Comparison of ENCODE assay signal across 1 cellular context in genomic region chr7:134920026-134920758, GRCh38.
A peak's percentile ranks its signal among the peaks of the same experiment; 100 is the strongest.
TF ChIP-seq lines count a peak whose summit lies in the region.

No MANE protein-coding gene starts in this region.

TF ChIP-seq in GM12878, 131 proteins besides CTCF, POLR2A, EP300 and RAD21 (continued from another document):
- TF ChIP-seq CEBPZ (IDR thresholded peaks at IDR 0.05; ENCODE audit: low read depth, low read length) (no peak), ZBTB33 (IDR thresholded peaks at IDR 0.05) (no peak), SRF (IDR thresholded peaks at IDR 0.05; ENCODE audit: low read depth in 2 of 2, low read length in 2 of 2) (no peak), ETV6 (conservative IDR thresholded peaks at IDR 0.05 in 1 of 2, IDR thresholded peaks at IDR 0.05 in 1 of 2; ENCODE audit: borderline replicate concordance in 1 of 2, low read depth in 1 of 2) (peak in 1 of 2 experiments; percentile 32; a peak in 1 of 4 replicates), FOXM1 (IDR thresholded peaks at IDR 0.05; ENCODE audit: low read depth, low read length) (peak; percentile 51; the same call in 1 of the 2 replicates), IRF4 (IDR thresholded peaks at IDR 0.05; ENCODE audit: low read depth, low read length) (peak; percentile 75; the same call in 1 of the 2 replicates), MLLT1 (IDR thresholded peaks at IDR 0.05) (no peak), ZNF274 (IDR thresholded peaks at IDR 0.05; ENCODE audit: insufficient read depth, insufficient read length) (no peak), E2F8 (IDR thresholded peaks at IDR 0.05; ENCODE audit: low read depth, partially characterized antibody) (no peak), JUND (IDR thresholded peaks at IDR 0.05; ENCODE audit: low read depth, low read length) (no peak), ZNF622 (IDR thresholded peaks at IDR 0.05) (no peak), TCF12 (IDR thresholded peaks at IDR 0.05; ENCODE audit: low read depth, low read length) (no peak), MTA3 (IDR thresholded peaks at IDR 0.05; ENCODE audit: borderline replicate concordance, low read length) (no peak), POU2F2 (IDR thresholded peaks at IDR 0.05; ENCODE audit: borderline replicate concordance, low read depth, low read length) (no peak), ZNF24 (IDR thresholded peaks at IDR 0.05) (no peak), MEF2A (IDR thresholded peaks at IDR 0.05; ENCODE audit: insufficient read depth, low read depth, low read length) (no peak), DPF2 (IDR thresholded peaks at IDR 0.05) (peak; percentile 57; the same call in 1 of the 2 replicates), SIN3A (IDR thresholded peaks at IDR 0.05; ENCODE audit: low read depth, low read length) (no peak), RAD51 (IDR thresholded peaks at IDR 0.05) (no peak), PRDM15 (CRISPR knock-in tag; IDR thresholded peaks at IDR 0.05) (no peak), RFX5 (IDR thresholded peaks at IDR 0.05; ENCODE audit: low read depth, low read length) (no peak), WRNIP1 (IDR thresholded peaks at IDR 0.05; ENCODE audit: borderline replicate concordance, low read depth, low read length) (no peak), BHLHE40 (IDR thresholded peaks at IDR 0.05; ENCODE audit: borderline replicate concordance in 1 of 2, low read depth in 2 of 2, low read length in 1 of 2) (no peak)
TF ChIP-seq in GM12878: peak in this region for 20.
